In genomic region chr4:73258668-73259551, GRCh38 we compare ENCODE assay signal across 1 cellular context.
TF ChIP-seq lines count a peak whose summit lies in the region.

TSS of gene ANKRD17 (minus strand) at chr4:73258798. CDS start at chr4:73258668, 130 bp downstream.

TF ChIP-seq in K562, 482 proteins besides CTCF, POLR2A, EP300 and RAD21 (continued from another document and continues in another):
- TF ChIP-seq RBM14 (IDR thresholded peaks at IDR 0.05; ENCODE audit: borderline replicate concordance, insufficient read depth, low read depth, low read length) (no peak), RBFOX2 (IDR thresholded peaks at IDR 0.05; ENCODE audit: low read depth, low read length) (peak; percentile 97), SMARCC2 (IDR thresholded peaks at IDR 0.05; ENCODE audit: low read depth) (no peak), CXXC5 (CRISPR knock-in tag; IDR thresholded peaks at IDR 0.05) (peak; percentile 88), NONO (IDR thresholded peaks at IDR 0.05; ENCODE audit: low read depth in 2 of 2, low read length in 1 of 2) (no peak), HNRNPLL (IDR thresholded peaks at IDR 0.05; ENCODE audit: low read depth, low read length, poor library complexity, severe bottlenecking) (peak; percentile 72), GTF2F1 (IDR thresholded peaks at IDR 0.05; ENCODE audit: low read depth, low read length) (peak; percentile 76; the same call in 1 of the 2 replicates), ILF3 (IDR thresholded peaks at IDR 0.05; ENCODE audit: borderline replicate concordance) (peak; percentile 23; the same call in 1 of the 2 replicates), BHLHE40 (IDR thresholded peaks at IDR 0.05; ENCODE audit: low read length) (peak; percentile 54), NRF1 (conservative IDR thresholded peaks at IDR 0.05 in 1 of 2, IDR thresholded peaks at IDR 0.05 in 1 of 2) (peak; percentile 81 to 85), MTA1 (IDR thresholded peaks at IDR 0.05; ENCODE audit: borderline replicate concordance) (peak; percentile 98), HDAC2 (IDR thresholded peaks at IDR 0.05) (no peak), ZNF263 (CRISPR knock-in tag; IDR thresholded peaks at IDR 0.05; ENCODE audit: borderline replicate concordance) (peak; percentile 86), POLR2G (IDR thresholded peaks at IDR 0.05; ENCODE audit: low read depth, low read length) (peak; percentile 93), U2AF2 (optimal IDR thresholded peaks at IDR 0.05; ENCODE audit: low read depth, low read length) (no peak), JUN (IDR thresholded peaks at IDR 0.05; ENCODE audit: borderline replicate concordance, low read depth, low read length) (no peak; the same call in 1 of the 2 replicates), JUN (CRISPR knock-in tag; IDR thresholded peaks at IDR 0.05; ENCODE audit: borderline replicate concordance) (0 out of 2 replicates have a peak, but pooled peaks have one; percentile 39), YY1 (IDR thresholded peaks at IDR 0.05; ENCODE audit: borderline replicate concordance in 1 of 3, control insufficient read depth in 1 of 3, extremely low read depth in 1 of 3, insufficient read depth in 3 of 3, insufficient read length in 1 of 3, insufficient replicate concordance in 2 of 3, low read depth in 1 of 3, low read length in 2 of 3) (peak in 2 of 3 experiments; percentile 84 to 92), CCNT2 (IDR thresholded peaks at IDR 0.05; ENCODE audit: borderline replicate concordance, extremely low read depth, insufficient read length, low read depth, low read length) (peak; percentile 88), GTF2E2 (tag; IDR thresholded peaks at IDR 0.05) (peak; percentile 72; the same call in 1 of the 2 replicates), ZNF395 (CRISPR knock-in tag; IDR thresholded peaks at IDR 0.05) (peak; percentile 85), CBFA2T2 (conservative IDR thresholded peaks at IDR 0.05) (no peak), ASH1L (IDR thresholded peaks at IDR 0.05; ENCODE audit: borderline replicate concordance, low read depth, partially characterized antibody) (peak; percentile 46), ZNF133 (CRISPR knock-in tag; IDR thresholded peaks at IDR 0.05) (no peak), ZNF253 (CRISPR knock-in tag; conservative IDR thresholded peaks at IDR 0.05) (no peak), ZNF232 (CRISPR knock-in tag; IDR thresholded peaks at IDR 0.05) (no peak), ZNF695 (CRISPR knock-in tag; IDR thresholded peaks at IDR 0.05) (no peak), RREB1 (CRISPR knock-in tag; IDR thresholded peaks at IDR 0.05) (0 out of 2 replicates have a peak, but pooled peaks have one; percentile 35), ATF3 (IDR thresholded peaks at IDR 0.05) (peak; percentile 32), ATF3 (CRISPR knock-in tag; conservative IDR thresholded peaks at IDR 0.05) (no peak), ELF2 (CRISPR knock-in tag; IDR thresholded peaks at IDR 0.05) (peak; percentile 94), USF1 (CRISPR knock-in tag; IDR thresholded peaks at IDR 0.05) (no peak), POLR2H (tag; IDR thresholded peaks at IDR 0.05; ENCODE audit: low read depth) (peak; percentile 95), HBP1 (CRISPR knock-in tag; IDR thresholded peaks at IDR 0.05) (peak; percentile 56; the same call in 1 of the 2 replicates), CHD2 (IDR thresholded peaks at IDR 0.05; ENCODE audit: low read depth, low read length) (peak; percentile 89), CEBPG (CRISPR knock-in tag; IDR thresholded peaks at IDR 0.05) (no peak), CEBPG (tag; conservative IDR thresholded peaks at IDR 0.05 in 1 of 2, IDR thresholded peaks at IDR 0.05 in 1 of 2) (no peak), ZBTB17 (CRISPR knock-in tag; IDR thresholded peaks at IDR 0.05) (no peak), ETV6 (IDR thresholded peaks at IDR 0.05; ENCODE audit: borderline replicate concordance in 1 of 2, low read depth in 2 of 2, low read length in 1 of 2) (peak in 1 of 2 experiments; percentile 90; a peak in 2 of 4 replicates), ETV6 (CRISPR knock-in tag; IDR thresholded peaks at IDR 0.05; ENCODE audit: borderline replicate concordance) (no peak), NELFE (IDR thresholded peaks at IDR 0.05; ENCODE audit: insufficient read depth, insufficient read length) (peak; percentile 32), STAT5B (CRISPR knock-in tag; IDR thresholded peaks at IDR 0.05) (no peak), RBM25 (IDR thresholded peaks at IDR 0.05; ENCODE audit: low read depth, low read length, severe bottlenecking) (peak; percentile 41), SREBF2 (CRISPR knock-in tag; IDR thresholded peaks at IDR 0.05) (0 out of 2 replicates have a peak, but pooled peaks have one; percentile 68), ZNF830 (CRISPR knock-in tag; IDR thresholded peaks at IDR 0.05) (no peak), MCM2 (IDR thresholded peaks at IDR 0.05; ENCODE audit: low read depth) (no peak), TCF7 (IDR thresholded peaks at IDR 0.05; ENCODE audit: borderline replicate concordance) (peak; percentile 60; the same call in 1 of the 2 replicates), PATZ1 (CRISPR knock-in tag; IDR thresholded peaks at IDR 0.05; ENCODE audit: borderline replicate concordance) (peak; percentile 76; the same call in 1 of the 2 replicates), HNRNPK (IDR thresholded peaks at IDR 0.05; ENCODE audit: low read depth, low read length, poor library complexity, severe bottlenecking) (peak; percentile 80), USF2 (CRISPR knock-in tag; IDR thresholded peaks at IDR 0.05) (no peak), RBM22 (IDR thresholded peaks at IDR 0.05; ENCODE audit: low read depth, low read length, poor library complexity, severe bottlenecking) (peak; percentile 29), ELF4 (CRISPR knock-in tag; IDR thresholded peaks at IDR 0.05) (peak; percentile 6; the same call in 1 of the 2 replicates), ATF4 (CRISPR knock-in tag; IDR thresholded peaks at IDR 0.05) (no peak), ZNF146 (CRISPR knock-in tag; IDR thresholded peaks at IDR 0.05; ENCODE audit: unreplicated experiment) (no peak), L3MBTL2 (IDR thresholded peaks at IDR 0.05) (no peak; the same call in none of the 2 replicates), BCOR (IDR thresholded peaks at IDR 0.05) (no peak), RCOR1 (IDR thresholded peaks at IDR 0.05; ENCODE audit: borderline replicate concordance in 1 of 2, low read depth in 2 of 2, low read length in 2 of 2) (peak; percentile 18 to 40; a peak in 2 of 4 replicates), EP400 (IDR thresholded peaks at IDR 0.05) (peak; percentile 96), E2F3 (CRISPR knock-in tag; IDR thresholded peaks at IDR 0.05) (no peak), ZNF24 (IDR thresholded peaks at IDR 0.05) (0 out of 2 replicates have a peak, but pooled peaks have one; percentile 6), OTX1 (CRISPR knock-in tag; IDR thresholded peaks at IDR 0.05) (peak; percentile 89)
